7 cellular contexts compared by ENCODE assay signal in genomic region chr7:50791921-50792341, GRCh38. TPM values are rescaled to one million over a fixed set of nuclear protein-coding genes. Genes with fewer than 3 reads are reported as not detected.
DNase-seq lines count a peak whose midpoint lies in the region; ATAC-seq and TF ChIP-seq lines count a peak whose summit lies in the region.

No MANE protein-coding gene starts in this region.

- H3K27ac ChIP-seq in HEK293 (ENCODE audit: extremely low read depth, low read depth, low read length) (peak overlapping the region; percentile 96), sigmoid colon (peak overlapping the region; percentile 78 to 87 (median 86))

- H3K9me3 Mint-ChIP-seq in T-cell, result peaks cover 0 to 1% (median 0%) of the 10 kb centered on the region in 3 donors

- no peak for ATAC-seq in T-cell (replicated peaks in 1 of 4)

- TF ChIP-seq CTCF in HEK293 (tag by site-specific recombination; IDR thresholded peaks at IDR 0.05), result no peak
- no peak for TF ChIP-seq CTCF in foreskin fibroblast (IDR thresholded peaks at IDR 0.05; ENCODE audit: low read depth, low read length)
- TF ChIP-seq CTCF in sigmoid colon (IDR thresholded peaks at IDR 0.05), result no peak

- 7 to 22% methylated on average over 10 of the region's 10 CpGs for whole genome bisulfite sequencing in sigmoid colon, 2 donors

- no peak for TF ChIP-seq POLR2A in sigmoid colon (IDR thresholded peaks at IDR 0.05)

- DNase-seq in T-cell, result no peak
- peak; percentile 44 to 78 for DNase-seq in foreskin fibroblast
- DNase-seq in sigmoid colon, result no peak
- no peak for DNase-seq in activated effector memory CD4-positive, alpha-beta T cell treated with anti-CD3 and anti-CD28 coated beads, Interleukin-2, amount 50 U/mL, for 16 hours
- DNase-seq in DMS153 (lab: John Stamatoyannopoulos, UW), result no peak
- no peak for DNase-seq in A172 (ENCODE audit: low spot score)

- peak overlapping the region in 1 of 2 donors; percentile 78 for H3K27ac Mint-ChIP-seq in T-cell

- H3K4me1 ChIP-seq in HEK293 (ENCODE audit: control insufficient read depth, insufficient read depth, low read length), result 0 out of 2 replicates have a peak, but pooled peaks cover 4% of the 10 kb centered on the region
- H3K4me1 ChIP-seq in sigmoid colon, result peaks cover 0 to 42% (median 25%) of the 10 kb centered on the region in 4 donors

- H3K27me3 Mint-ChIP-seq in T-cell, result peaks cover 5 to 62% of the 10 kb centered on the region in 2 donors

- H3K36me3 ChIP-seq in HEK293 (ENCODE audit: control insufficient read depth in 2 of 2, insufficient read depth in 1 of 2, low read length in 2 of 2) (no peaks in the 10 kb centered on the region), sigmoid colon (no peaks in the 10 kb centered on the region)

- H3K4me3 Mint-ChIP-seq in T-cell, result peak overlapping the region; percentile 80 to 84 (median 82)

- H3K9me3 ChIP-seq in HEK293 (ENCODE audit: control insufficient read depth, insufficient read depth, low read depth, low read length) (no peaks in the 10 kb centered on the region), sigmoid colon (no peaks in the 10 kb centered on the region)

- POLR2A ChIA-PET in HEK293 (lab: Yijun Ruan, JAX), result no interaction called here
- POLR2A ChIA-PET in T-cell (lab: Charles Lee), result interaction anchor here in 1 of 2 donors (0.6 kb wide), 1 partner anchor 51 kb away, joined by 3 read pairs; no protein-coding TSS in a partner anchor

- CTCF ChIA-PET in HEK293 (lab: Yijun Ruan, JAX) (interaction anchor here (1.1 kb wide), 1 partner anchor 38 kb away, joined by 3 read pairs; no protein-coding TSS in a partner anchor), T-cell (lab: Charles Lee) (no interaction called here)

- no peaks in the 10 kb centered on the region for H3K27me3 ChIP-seq in sigmoid colon

- TF ChIP-seq EP300 in sigmoid colon (IDR thresholded peaks at IDR 0.05), result peak in 1 of 4 donors; percentile 39

- H3K4me3 ChIP-seq in HEK293 (ENCODE audit: low read depth, low read length), result peak overlapping the region; percentile 69
- H3K4me3 ChIP-seq in foreskin fibroblast (ENCODE audit: low read depth in 1 of 2, low read length in 2 of 2), result peak overlapping the region; percentile 65 to 96
- peak overlapping the region; percentile 46 to 78 (median 66) for H3K4me3 ChIP-seq in sigmoid colon

- intact Hi-C loops in sigmoid colon (cut with DNase I), result loop anchor here (2.0 to 10.0 kb wide), 7 partner anchors 69 to 363 kb away; no protein-coding TSS in a partner anchor

- peaks cover 12 to 28% (median 21%) of the 10 kb centered on the region in 3 donors for H3K4me1 Mint-ChIP-seq in T-cell

- H3K36me3 Mint-ChIP-seq in T-cell, result peaks cover 2% of the 10 kb centered on the region

TF ChIP-seq in HEK293, 187 proteins besides CTCF, POLR2A, EP300 and RAD21 (continues in another document):
- TF ChIP-seq SCRT2 (tag by site-specific recombination; IDR thresholded peaks at IDR 0.05) (peak; percentile 77), TRIM28 (IDR thresholded peaks at IDR 0.05; ENCODE audit: borderline replicate concordance, low read length) (0 out of 2 replicates have a peak, but pooled peaks have one; percentile 15), GFI1B (tag by site-specific recombination; IDR thresholded peaks at IDR 0.05) (no peak), REPIN1 (tag by site-specific recombination; IDR thresholded peaks at IDR 0.05; ENCODE audit: low read depth) (no peak), ZNF514 (tag by site-specific recombination; IDR thresholded peaks at IDR 0.05) (no peak), ZNF426 (tag by site-specific recombination; IDR thresholded peaks at IDR 0.05) (0 out of 2 replicates have a peak, but pooled peaks have one; percentile 5), ZFP41 (tag by site-specific recombination; IDR thresholded peaks at IDR 0.05; ENCODE audit: borderline replicate concordance) (no peak), ZNF830 (tag by site-specific recombination; IDR thresholded peaks at IDR 0.05; ENCODE audit: low read depth) (no peak), ZNF223 (tag by site-specific recombination; IDR thresholded peaks at IDR 0.05) (no peak), ZNF114 (tag by site-specific recombination; IDR thresholded peaks at IDR 0.05) (no peak), ZNF335 (tag by site-specific recombination; conservative IDR thresholded peaks at IDR 0.05) (no peak), ZNF121 (tag by site-specific recombination; IDR thresholded peaks at IDR 0.05) (no peak), ZFHX2 (tag by site-specific recombination; conservative IDR thresholded peaks at IDR 0.05) (no peak), AEBP2 (tag by site-specific recombination; IDR thresholded peaks at IDR 0.05; ENCODE audit: borderline replicate concordance) (no peak), ZNF555 (tag by site-specific recombination; conservative IDR thresholded peaks at IDR 0.05) (no peak)
- TF ChIP-seq, protein P1, sequence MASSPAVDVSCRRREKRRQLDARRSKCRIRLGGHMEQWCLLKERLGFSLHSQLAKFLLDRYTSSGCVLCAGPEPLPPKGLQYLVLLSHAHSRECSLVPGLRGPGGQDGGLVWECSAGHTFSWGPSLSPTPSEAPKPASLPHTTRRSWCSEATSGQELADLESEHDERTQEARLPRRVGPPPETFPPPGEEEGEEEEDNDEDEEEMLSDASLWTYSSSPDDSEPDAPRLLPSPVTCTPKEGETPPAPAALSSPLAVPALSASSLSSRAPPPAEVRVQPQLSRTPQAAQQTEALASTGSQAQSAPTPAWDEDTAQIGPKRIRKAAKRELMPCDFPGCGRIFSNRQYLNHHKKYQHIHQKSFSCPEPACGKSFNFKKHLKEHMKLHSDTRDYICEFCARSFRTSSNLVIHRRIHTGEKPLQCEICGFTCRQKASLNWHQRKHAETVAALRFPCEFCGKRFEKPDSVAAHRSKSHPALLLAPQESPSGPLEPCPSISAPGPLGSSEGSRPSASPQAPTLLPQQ (tag by site-specific recombination; IDR thresholded peaks at IDR 0.05), result 0 out of 2 replicates have a peak, but pooled peaks have one; percentile 33
- TF ChIP-seq, protein P2, sequence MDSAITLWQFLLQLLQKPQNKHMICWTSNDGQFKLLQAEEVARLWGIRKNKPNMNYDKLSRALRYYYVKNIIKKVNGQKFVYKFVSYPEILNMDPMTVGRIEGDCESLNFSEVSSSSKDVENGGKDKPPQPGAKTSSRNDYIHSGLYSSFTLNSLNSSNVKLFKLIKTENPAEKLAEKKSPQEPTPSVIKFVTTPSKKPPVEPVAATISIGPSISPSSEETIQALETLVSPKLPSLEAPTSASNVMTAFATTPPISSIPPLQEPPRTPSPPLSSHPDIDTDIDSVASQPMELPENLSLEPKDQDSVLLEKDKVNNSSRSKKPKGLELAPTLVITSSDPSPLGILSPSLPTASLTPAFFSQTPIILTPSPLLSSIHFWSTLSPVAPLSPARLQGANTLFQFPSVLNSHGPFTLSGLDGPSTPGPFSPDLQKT (IDR thresholded peaks at IDR 0.05; ENCODE audit: borderline replicate concordance, low read depth, low read length), result no peak
- TF ChIP-seq, protein P3, sequence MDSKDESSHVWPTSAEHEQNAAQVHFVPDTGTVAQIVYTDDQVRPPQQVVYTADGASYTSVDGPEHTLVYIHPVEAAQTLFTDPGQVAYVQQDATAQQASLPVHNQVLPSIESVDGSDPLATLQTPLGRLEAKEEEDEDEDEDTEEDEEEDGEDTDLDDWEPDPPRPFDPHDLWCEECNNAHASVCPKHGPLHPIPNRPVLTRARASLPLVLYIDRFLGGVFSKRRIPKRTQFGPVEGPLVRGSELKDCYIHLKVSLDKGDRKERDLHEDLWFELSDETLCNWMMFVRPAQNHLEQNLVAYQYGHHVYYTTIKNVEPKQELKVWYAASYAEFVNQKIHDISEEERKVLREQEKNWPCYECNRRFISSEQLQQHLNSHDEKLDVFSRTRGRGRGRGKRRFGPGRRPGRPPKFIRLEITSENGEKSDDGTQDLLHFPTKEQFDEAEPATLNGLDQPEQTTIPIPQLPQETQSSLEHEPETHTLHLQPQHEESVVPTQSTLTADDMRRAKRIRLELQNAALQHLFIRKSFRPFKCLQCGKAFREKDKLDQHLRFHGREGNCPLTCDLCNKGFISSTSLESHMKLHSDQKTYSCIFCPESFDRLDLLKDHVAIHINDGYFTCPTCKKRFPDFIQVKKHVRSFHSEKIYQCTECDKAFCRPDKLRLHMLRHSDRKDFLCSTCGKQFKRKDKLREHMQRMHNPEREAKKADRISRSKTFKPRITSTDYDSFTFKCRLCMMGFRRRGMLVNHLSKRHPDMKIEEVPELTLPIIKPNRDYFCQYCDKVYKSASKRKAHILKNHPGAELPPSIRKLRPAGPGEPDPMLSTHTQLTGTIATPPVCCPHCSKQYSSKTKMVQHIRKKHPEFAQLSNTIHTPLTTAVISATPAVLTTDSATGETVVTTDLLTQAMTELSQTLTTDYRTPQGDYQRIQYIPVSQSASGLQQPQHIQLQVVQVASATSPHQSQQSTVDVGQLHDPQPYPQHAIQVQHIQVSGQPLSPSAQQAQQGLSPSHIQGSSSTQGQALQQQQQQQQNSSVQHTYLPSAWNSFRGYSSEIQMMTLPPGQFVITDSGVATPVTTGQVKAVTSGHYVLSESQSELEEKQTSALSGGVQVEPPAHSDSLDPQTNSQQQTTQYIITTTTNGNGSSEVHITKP (tag by site-specific recombination; IDR thresholded peaks at IDR 0.05), result 0 out of 2 replicates have a peak, but pooled peaks have one; percentile 21
- TF ChIP-seq, protein P4, sequence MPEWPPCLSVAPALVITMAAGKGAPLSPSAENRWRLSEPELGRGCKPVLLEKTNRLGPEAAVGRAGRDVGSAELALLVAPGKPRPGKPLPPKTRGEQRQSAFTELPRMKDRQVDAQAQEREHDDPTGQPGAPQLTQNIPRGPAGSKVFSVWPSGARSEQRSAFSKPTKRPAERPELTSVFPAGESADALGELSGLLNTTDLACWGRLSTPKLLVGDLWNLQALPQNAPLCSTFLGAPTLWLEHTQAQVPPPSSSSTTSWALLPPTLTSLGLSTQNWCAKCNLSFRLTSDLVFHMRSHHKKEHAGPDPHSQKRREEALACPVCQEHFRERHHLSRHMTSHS (tag by site-specific recombination; IDR thresholded peaks at IDR 0.05), result no peak

RNA-seq across cellular contexts. Expression of gene GRB10, which starts 9.2 kb away (rescaled TPM):
- 10 to 100 TPM in 3 of 5 donors, 1 to 10 TPM in 2; 7.1 to 11.1 (median 10.1) TPM for total RNA-seq in T-cell
- total RNA-seq in sigmoid colon, result 10 to 100 TPM; 49.2 to 83.6 (median 60.8) TPM
- polyA plus RNA-seq in sigmoid colon, result 10 to 100 TPM in 1 of 3 donors, 1 to 10 TPM in 2; 2.1 to 10.1 (median 3.6) TPM
- total RNA-seq in A172 (2014; rRNA removed; shearing (Covaris generic)), result 21.4 and 23.1 TPM in 2 replicates

Comparison
In these comparisons a context has a peak if more than half of its experiments do, and no peak if none do; other contexts are left out.
1. DNase-seq: peak in foreskin fibroblast (2 of 2); none in T-cell (0 of 34), sigmoid colon (single experiment), activated effector memory CD4-positive, alpha-beta T cell treated with anti-CD3 and anti-CD28 coated beads, Interleukin-2, amount 50 U/mL, for 16 hours (single experiment), DMS153 (single experiment) and A172 (single experiment).
2. Peak in every context shown above with its lines, with median percentiles within 50 percentile points of each other: H3K4me3 ChIP-seq.